14 cellular contexts compared by ENCODE assay signal in the genomic region with DNA sequence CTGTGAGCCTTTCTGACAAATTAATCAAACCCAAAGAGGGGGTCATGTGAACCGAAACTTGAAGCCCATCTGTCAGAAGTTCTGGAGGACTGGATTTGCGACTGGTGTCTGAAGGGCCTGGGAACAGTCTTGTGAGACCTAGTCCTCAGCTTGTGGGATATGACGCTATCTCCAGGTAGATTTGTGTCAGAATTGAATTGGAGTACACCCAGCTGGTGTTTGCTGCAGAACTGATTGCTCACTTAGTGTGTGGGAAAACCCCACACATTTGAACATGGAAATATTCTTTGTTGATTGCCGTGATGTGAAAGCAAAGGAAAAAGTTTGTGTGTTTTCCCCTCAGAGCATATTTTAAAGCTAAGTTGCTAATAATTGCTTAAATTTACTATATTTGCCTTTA. TPM values are rescaled to one million over a fixed set of nuclear protein-coding genes. Genes with fewer than 3 reads are reported as not detected.
A peak's percentile ranks its signal among the peaks of the same experiment; 100 is the strongest.
DNase-seq lines count a peak whose midpoint lies in the region; ATAC-seq, FAIRE-seq and TF ChIP-seq lines count a peak whose summit lies in the region.
"Had no signal": no experiment of that assay in that cellular context is flagged by ENCODE, and none has a peak within 500 bp of the region (broad histone marks: within the 10 kb centered on the region; RNA-seq: fewer than 3 reads in every experiment).

No MANE protein-coding gene starts in this region.

- H3K27ac Mint-ChIP-seq in memory B cell: no peak overlapping the region
- H3K27ac Mint-ChIP-seq: natural killer cell had no signal

- no peaks in the 10 kb centered on the region for H3K9me3 Mint-ChIP-seq in memory B cell
- H3K9me3 Mint-ChIP-seq: natural killer cell had no signal

- no peak for FAIRE-seq in frontal cortex (lab: Jason Lieb, UNC)
- FAIRE-seq: bronchial epithelial cell had no signal

- H3K27me3 Mint-ChIP-seq in memory B cell: no peaks in the 10 kb centered on the region

- H3K36me3 Mint-ChIP-seq in memory B cell: peaks cover 5% of the 10 kb centered on the region
- H3K36me3 Mint-ChIP-seq: natural killer cell had no signal

- H3K4me3 ChIP-seq in left lung: no peak overlapping the region
- H3K4me3 ChIP-seq: lower lobe of right lung, vagina had no signal

- H3K4me3 Mint-ChIP-seq in memory B cell: no peak overlapping the region
- H3K4me3 Mint-ChIP-seq: natural killer cell had no signal

- H3K36me3 ChIP-seq in left lung: no peaks in the 10 kb centered on the region
- H3K36me3 ChIP-seq: lower lobe of right lung, vagina had no signal

- ATAC-seq in GM18909 (IDR thresholded peaks at IDR 0.05; ENCODE audit: poor library complexity, unreplicated experiment): peak; percentile 74
- peak; percentile 84 for ATAC-seq in GM21619 (IDR thresholded peaks at IDR 0.05; ENCODE audit: unreplicated experiment)
- peak; percentile 83 for ATAC-seq in HG03039 (IDR thresholded peaks at IDR 0.05; ENCODE audit: unreplicated experiment)
- ATAC-seq in memory B cell (ENCODE audit: low read depth): peak; percentile 26
- ATAC-seq in left lung: no peak
- ATAC-seq: lower lobe of right lung, natural killer cell had no signal

- H3K4me1 ChIP-seq in left lung: no peaks in the 10 kb centered on the region
- H3K4me1 ChIP-seq: lower lobe of right lung, vagina had no signal

- TF ChIP-seq CTCF in left lung (IDR thresholded peaks at IDR 0.05): no peak

- peaks cover 0 to 2% of the 10 kb centered on the region in 2 donors for H3K27me3 ChIP-seq in left lung
- H3K27me3 ChIP-seq: vagina had no signal

- intact Hi-C loops in left lung (cut with DNase I): no loop called here

- H3K9me3 ChIP-seq in left lung: no peaks in the 10 kb centered on the region
- H3K9me3 ChIP-seq: lower lobe of right lung, vagina had no signal

- DNase-seq in memory B cell (ENCODE audit: low spot score in 2 of 2): no peak
- DNase-seq in frontal cortex (ENCODE audit: low spot score in 2 of 2): no peak
- DNase-seq in kidney glomerular epithelial cell (lab: John Stamatoyannopoulos, UW): no peak
- no peak for DNase-seq in left lung
- DNase-seq: DND-41, lower lobe of right lung, MV-4-11, natural killer cell had no signal

- peaks cover 6% of the 10 kb centered on the region for H3K4me1 Mint-ChIP-seq in memory B cell
- H3K4me1 Mint-ChIP-seq: natural killer cell had no signal

- no peak overlapping the region for H3K27ac ChIP-seq in left lung
- H3K27ac ChIP-seq: C4-2B, lower lobe of right lung, vagina had no signal

RNA-seq across cellular contexts. Expression of a gene that starts 30.3 kb away (rescaled TPM):
- 22.4 TPM for total RNA-seq in frontal cortex
- total RNA-seq in left lung: 1 to 10 TPM; 1.3 to 5.1 TPM
